ENCODE assay signal across 21 cellular contexts in genomic region chr13:84050551-84050950, GRCh38.
DNase-seq lines count a peak whose midpoint lies in the region; ATAC-seq and TF ChIP-seq lines count a peak whose summit lies in the region.
"Had no signal": no experiment of that assay in that cellular context is flagged by ENCODE, and none has a peak within 500 bp of the region (broad histone marks: within the 10 kb centered on the region; RNA-seq: fewer than 3 reads in every experiment).

No MANE protein-coding gene starts in this region.

- H2BK120ac ChIP-seq in mesendoderm (ENCODE audit: low read depth, low read length) = no peak overlapping the region

- peak overlapping the region; percentile 51 for H3K4me3 Mint-ChIP-seq in HFFc6
- no peak overlapping the region for H3K4me3 Mint-ChIP-seq in stimulated activated naive CD8-positive, alpha-beta T cell treated with anti-CD3 and anti-CD28 coated beads, Interleukin-15, amount 100 ng/mL, for 72 hours
- H3K4me3 Mint-ChIP-seq: CD14-positive monocyte; CD8-positive, alpha-beta T cell had no signal

- no peak overlapping the region for H3K27ac ChIP-seq in OCI-LY3 (ENCODE audit: low read length)
- no peak overlapping the region for H3K27ac ChIP-seq in mesendoderm (ENCODE audit: low read depth, low read length)
- H3K27ac ChIP-seq: HL-60 had no signal

- no peak overlapping the region for H3K4ac ChIP-seq in mesendoderm (ENCODE audit: low read depth, low read length)

- 0 out of 2 replicates have a peak overlapping the region, but pooled peaks have one; percentile 51 for H2AFZ ChIP-seq in OCI-LY3 (ENCODE audit: low read depth, low read length)

- H3K4me2 ChIP-seq in OCI-LY3 (ENCODE audit: low read length) = no peak overlapping the region
- H3K4me2 ChIP-seq in mesendoderm (ENCODE audit: low read length) = no peak overlapping the region

- no CpG with 5 or more reads among the region's 3 CpGs for WGBS in mesendoderm (ENCODE audit: extremely low coverage, insufficient coverage, low lambda C conversion rate)

- no peak overlapping the region for H2AK5ac ChIP-seq in mesendoderm (ENCODE audit: low read length)

- H3K27ac Mint-ChIP-seq in HFFc6 = peak overlapping the region; percentile 38
- no peak overlapping the region for H3K27ac Mint-ChIP-seq in stimulated activated naive CD8-positive, alpha-beta T cell treated with anti-CD3 and anti-CD28 coated beads, Interleukin-15, amount 100 ng/mL, for 72 hours
- H3K27ac Mint-ChIP-seq: CD14-positive monocyte; CD8-positive, alpha-beta T cell had no signal

- H3K56ac ChIP-seq in mesendoderm (ENCODE audit: low read length) = no peak overlapping the region

- CTCF ChIA-PET in BJ (lab: Yijun Ruan, JAX) = no interaction called here

- no peak overlapping the region for H2BK15ac ChIP-seq in mesendoderm (replicated peaks; ENCODE audit: low read depth)

- no peaks in the 10 kb centered on the region for H3K4me1 ChIP-seq in OCI-LY3 (ENCODE audit: low read length)
- no peaks in the 10 kb centered on the region for H3K4me1 ChIP-seq in mesendoderm (ENCODE audit: control insufficient read depth, low read depth, low read length)
- H3K4me1 ChIP-seq: BE2C, HAP-1 had no signal

- no peak for ATAC-seq in stimulated activated naive CD8-positive, alpha-beta T cell treated with anti-CD3 and anti-CD28 coated beads, Interleukin-15, amount 100 ng/mL, for 72 hours
- ATAC-seq: CD8-positive, alpha-beta T cell; GM12878 had no signal

- no peaks in the 10 kb centered on the region for H3K9me3 ChIP-seq in OCI-LY3 (ENCODE audit: insufficient read depth, low read length)
- H3K9me3 ChIP-seq: BE2C, HAP-1 had no signal

- H3K4me3 ChIP-seq in BJ (ENCODE audit: low read depth, low read length) (no peak overlapping the region), OCI-LY3 (ENCODE audit: low read length) (no peak overlapping the region), mesendoderm (ENCODE audit: low read length) (no peak overlapping the region)
- H3K4me3 ChIP-seq: GM12878, HAP-1 had no signal

- H3K79me2 ChIP-seq in OCI-LY3 (ENCODE audit: low read length) = no peaks in the 10 kb centered on the region
- no peaks in the 10 kb centered on the region for H3K79me2 ChIP-seq in mesendoderm (ENCODE audit: control insufficient read depth, insufficient read depth, low read length)

- H2BK5ac ChIP-seq in mesendoderm (ENCODE audit: low read length) = no peak overlapping the region

- H3K27me3 ChIP-seq in BJ (ENCODE audit: control insufficient read depth, insufficient read depth, low read length) (no peaks in the 10 kb centered on the region), OCI-LY3 (ENCODE audit: low read depth, low read length) (no peaks in the 10 kb centered on the region), mesendoderm (ENCODE audit: insufficient read depth, low read length, poor library complexity) (no peaks in the 10 kb centered on the region)
- H3K27me3 ChIP-seq: BE2C had no signal

- H4K8ac ChIP-seq in mesendoderm (ENCODE audit: low read depth, low read length) = no peak overlapping the region

- TF ChIP-seq CTCF in BJ (IDR thresholded peaks at IDR 0.05; ENCODE audit: insufficient read depth, low read depth, low read length) (no peak), HFFc6 (IDR thresholded peaks at IDR 0.05) (no peak), OCI-LY3 (IDR thresholded peaks at IDR 0.05; ENCODE audit: low read depth, low read length) (no peak)

- H3K36me3 ChIP-seq in BJ (ENCODE audit: control insufficient read depth, insufficient read depth, low read length) = no peaks in the 10 kb centered on the region
- no peaks in the 10 kb centered on the region for H3K36me3 ChIP-seq in OCI-LY3 (replicated peaks; ENCODE audit: low read depth, low read length)
- H3K36me3 ChIP-seq in mesendoderm (ENCODE audit: control insufficient read depth, insufficient read depth, low read length) = no peaks in the 10 kb centered on the region
- H3K36me3 ChIP-seq: BE2C, HAP-1 had no signal

- H4K20me1 ChIP-seq in OCI-LY3 (ENCODE audit: insufficient read depth, low read length) = no peaks in the 10 kb centered on the region

- peaks cover 52% of the 10 kb centered on the region for H3K4me1 Mint-ChIP-seq in HFFc6 (ENCODE audit: low read depth)
- H3K4me1 Mint-ChIP-seq in stimulated activated naive CD8-positive, alpha-beta T cell treated with anti-CD3 and anti-CD28 coated beads, Interleukin-15, amount 100 ng/mL, for 72 hours = no peaks in the 10 kb centered on the region
- H3K4me1 Mint-ChIP-seq: CD14-positive monocyte had no signal

- H4K5ac ChIP-seq in mesendoderm (ENCODE audit: low read length) = no peak overlapping the region

- POLR2A ChIA-PET in BJ (lab: Charles Lee) = no interaction called here

- peaks cover 5% of the 10 kb centered on the region for H3K9me3 Mint-ChIP-seq in HFFc6
- H3K9me3 Mint-ChIP-seq in stimulated activated naive CD8-positive, alpha-beta T cell treated with anti-CD3 and anti-CD28 coated beads, Interleukin-15, amount 100 ng/mL, for 72 hours = peaks cover 0 to 7% of the 10 kb centered on the region in 2 donors
- H3K9me3 Mint-ChIP-seq: CD8-positive, alpha-beta T cell had no signal

- H3K79me1 ChIP-seq in mesendoderm (ENCODE audit: low read length) = no peaks in the 10 kb centered on the region

- H3K27me3 Mint-ChIP-seq in HFFc6 (ENCODE audit: insufficient read depth) = no peaks in the 10 kb centered on the region
- no peaks in the 10 kb centered on the region for H3K27me3 Mint-ChIP-seq in stimulated activated naive CD8-positive, alpha-beta T cell treated with anti-CD3 and anti-CD28 coated beads, Interleukin-15, amount 100 ng/mL, for 72 hours

- H3K18ac ChIP-seq in mesendoderm (ENCODE audit: low read length) = no peak overlapping the region

- DNase-seq in BJ (ENCODE audit: low read depth) (peak; percentile 74), HFFc6 (peak; percentile 93), mesendoderm (peak; percentile 6), NCI-H1105 (lab: John Stamatoyannopoulos, UW) (no peak), glomerular visceral epithelial cell (ENCODE audit: extremely low spot score) (no peak), occipital lobe (lab: John Stamatoyannopoulos, UW) (no peak)
- DNase-seq in stimulated activated naive CD8-positive, alpha-beta T cell treated with anti-CD3 and anti-CD28 coated beads, Interleukin-15, amount 100 ng/mL, for 72 hours = no peak
- DNase-seq: ACHN; BE2C; CD8-positive, alpha-beta T cell; COR-L47; DMS153; DMS79 treated with DMSO at 0.1 percent for 48 hours; GOT3; IMR-90; KBM-7 had no signal

- H3K9ac ChIP-seq in OCI-LY3 (ENCODE audit: low read length) (no peak overlapping the region), mesendoderm (ENCODE audit: low read length) (no peak overlapping the region)

- H3K36me3 Mint-ChIP-seq in HFFc6 (ENCODE audit: low read depth) = peaks cover 22% of the 10 kb centered on the region
- H3K36me3 Mint-ChIP-seq: CD14-positive monocyte; CD8-positive, alpha-beta T cell had no signal

- H3K23ac ChIP-seq in mesendoderm (ENCODE audit: low read length) = no peak overlapping the region

Comparison
In these comparisons a context has a peak if more than half of its experiments do, and no peak if none do; other contexts are left out.
1. DNase-seq: peak in BJ (single experiment), HFFc6 (single experiment) and mesendoderm (single experiment); none in stimulated activated naive CD8-positive, alpha-beta T cell treated with anti-CD3 and anti-CD28 coated beads, Interleukin-15, amount 100 ng/mL, for 72 hours (0 of 2), NCI-H1105 (single experiment), glomerular visceral epithelial cell (single experiment) and occipital lobe (single experiment).